34 cellular contexts compared by ENCODE assay signal in genomic region chr6:48315915-48316314, GRCh38.
"Had no signal": no experiment of that assay in that cellular context is flagged by ENCODE, and none has a peak within 500 bp of the region (broad histone marks: within the 10 kb centered on the region; RNA-seq: fewer than 3 reads in every experiment).

No MANE protein-coding gene starts in this region.

- DNase-seq: activated B cell treated with CpG ODN at 0.5 μM for 24 hours; activated CD4-positive, alpha-beta memory T cell treated with anti-CD3 and anti-CD28 coated beads for 36 hours; activated CD4-positive, alpha-beta T cell treated with anti-CD3 and anti-CD28 coated beads for 4 hours; activated CD4-positive, alpha-beta T cell treated with anti-CD3 and anti-CD28 coated beads, Interleukin-2, amount 10 ng/mL, durations not matched to agents 24 days and 14 days; activated CD4-positive, alpha-beta T cell treated with anti-CD3 and anti-CD28 coated beads, Interleukin-2, amount 50 U/mL, for 1 hour; activated CD4-positive, alpha-beta T cell treated with anti-CD3 and anti-CD28 coated beads, Interleukin-2, amount 50 U/mL, for 4 hours; activated CD4-positive, CD25-positive, alpha-beta regulatory T cell treated with anti-CD3 and anti-CD28 coated beads, Interleukin-2, amount 50 U/mL, for 72 hours; activated CD8-positive, alpha-beta memory T cell treated with anti-CD3 and anti-CD28 coated beads, Interleukin-2, amount 50 U/mL, for 4 hours; activated CD8-positive, alpha-beta T cell treated with anti-CD3 and anti-CD28 coated beads for 36 hours; activated effector memory CD4-positive, alpha-beta T cell treated with anti-CD3 and anti-CD28 coated beads, Interleukin-2, amount 50 U/mL, for 16 hours; activated gamma-delta T cell treated with Interleukin-2 at 50 U/mL for 16 hours; activated naive CD4-positive, alpha-beta T cell; activated naive CD4-positive, alpha-beta T cell treated with anti-CD3 and anti-CD28 coated beads for 36 hours; activated naive CD4-positive, alpha-beta T cell treated with anti-CD3 and anti-CD28 coated beads, Interleukin-2, amount 50 U/mL, for 16 hours; activated naive CD8-positive, alpha-beta T cell treated with anti-CD3 and anti-CD28 coated beads for 36 hours; activated T-cell treated with anti-CD3 and anti-CD28 coated beads for 4 hours; activated T-cell treated with anti-CD3 and anti-CD28 coated beads, Interleukin-2, amount 50 U/mL, for 1 hour; activated T-cell treated with anti-CD3 and anti-CD28 coated beads, Interleukin-2, amount 50 U/mL, for 4 hours; activated T-cell treated with anti-CD3 and anti-CD28 coated beads, Interleukin-2, amount 50 U/mL, for 72 hours; adrenal gland; amniotic stem cell; aorta; body of pancreas; brain microvascular endothelial cell; central memory CD4-positive, alpha-beta T cell; T-helper 1 cell; T-helper 2 cell; T-helper 9 cell had no signal

- ATAC-seq: activated CD8-positive, alpha-beta T cell treated with anti-CD3 and anti-CD28 coated beads for 36 hours; activated naive CD4-positive, alpha-beta T cell treated with anti-CD3 and anti-CD28 coated beads, Interleukin-2, amount 50 U/mL, for 72 hours; activated T-cell treated with anti-CD3 and anti-CD28 coated beads, Interleukin-2, amount 50 U/mL, for 4 hours; activated T-cell treated with anti-CD3 and anti-CD28 coated beads, Interleukin-2, amount 50 U/mL, for 72 hours; activated T-helper 17 cell treated with anti-CD3 and anti-CD28 coated beads, Interleukin-2, amount 50 U/mL, for 72 hours; body of pancreas had no signal

- H3K4me1 ChIP-seq: adrenal gland, body of pancreas, breast epithelium had no signal

- FAIRE-seq: astrocyte, TTC549 had no signal

- H3K27me3 ChIP-seq: adrenal gland, body of pancreas, brain microvascular endothelial cell, breast epithelium had no signal

- H3K9me3 ChIP-seq: adrenal gland, body of pancreas, breast epithelium had no signal

- H3K36me3 ChIP-seq: adrenal gland, brain microvascular endothelial cell, breast epithelium had no signal

- H3K27ac ChIP-seq: adrenal gland, body of pancreas, brain microvascular endothelial cell, breast epithelium, VCaP had no signal

- H3K4me3 ChIP-seq: adrenal gland, body of pancreas, breast epithelium had no signal
